Comparison of ENCODE assay signal across 1 cellular context in genomic region chr15:41233367-41233771, GRCh38.
TF ChIP-seq lines count a peak whose summit lies in the region.

No MANE protein-coding gene starts in this region.

TF ChIP-seq in K562, 482 proteins besides CTCF, POLR2A, EP300 and RAD21 (continued from another document and continues in another):
- no peak for TF ChIP-seq ETS1 (conservative IDR thresholded peaks at IDR 0.05; ENCODE audit: control insufficient read depth, low read depth, low read length)
- peak; percentile 61; the same call in 1 of the 2 replicates for TF ChIP-seq KLF1 (tag; IDR thresholded peaks at IDR 0.05)
- no peak for TF ChIP-seq USF2 (CRISPR knock-in tag; IDR thresholded peaks at IDR 0.05)
- no peak for TF ChIP-seq FOXJ2 (tag; IDR thresholded peaks at IDR 0.05)
- no peak for TF ChIP-seq HNRNPUL1 (IDR thresholded peaks at IDR 0.05; ENCODE audit: low read length)
- TF ChIP-seq MAZ (CRISPR knock-in tag; conservative IDR thresholded peaks at IDR 0.05 in 1 of 2, IDR thresholded peaks at IDR 0.05 in 1 of 2), result peak; percentile 34 to 78; a peak in 2 of 4 replicates
- TF ChIP-seq TEAD2 (tag; IDR thresholded peaks at IDR 0.05), result no peak
- 0 out of 2 replicates have a peak, but pooled peaks have one; percentile 22 for TF ChIP-seq AFF4 (CRISPR knock-in tag; IDR thresholded peaks at IDR 0.05)
- TF ChIP-seq MAFF (IDR thresholded peaks at IDR 0.05; ENCODE audit: low read length), result no peak
- no peak for TF ChIP-seq KDM5B (IDR thresholded peaks at IDR 0.05; ENCODE audit: insufficient replicate concordance, low read depth, low read length)
- peak; percentile 76 for TF ChIP-seq ZNF24 (IDR thresholded peaks at IDR 0.05)
- TF ChIP-seq TAL1 (IDR thresholded peaks at IDR 0.05), result peak; percentile 93
- TF ChIP-seq ZNF639 (CRISPR knock-in tag; conservative IDR thresholded peaks at IDR 0.05 in 1 of 2, IDR thresholded peaks at IDR 0.05 in 1 of 2), result peak in 1 of 2 experiments; percentile 58; a peak in 1 of 4 replicates
- peak; percentile 84 for TF ChIP-seq NCOR1 (IDR thresholded peaks at IDR 0.05)
- TF ChIP-seq LARP7 (IDR thresholded peaks at IDR 0.05), result no peak
- no peak for TF ChIP-seq TGIF2 (CRISPR knock-in tag; IDR thresholded peaks at IDR 0.05)
- TF ChIP-seq ZNF311 (CRISPR knock-in tag; IDR thresholded peaks at IDR 0.05), result no peak
- TF ChIP-seq CREB3 (tag; conservative IDR thresholded peaks at IDR 0.05; ENCODE audit: low read depth), result no peak
- no peak for TF ChIP-seq ILK (tag; IDR thresholded peaks at IDR 0.05; ENCODE audit: borderline replicate concordance, low read depth)
- TF ChIP-seq CBX8 (IDR thresholded peaks at IDR 0.05; ENCODE audit: borderline replicate concordance, extremely low read depth, low read depth, low read length, poor library complexity, severe bottlenecking), result no peak
- no peak for TF ChIP-seq SAFB (IDR thresholded peaks at IDR 0.05; ENCODE audit: borderline replicate concordance, low read depth, low read length)
- no peak for TF ChIP-seq TRIM25 (IDR thresholded peaks at IDR 0.05; ENCODE audit: borderline replicate concordance)
- peak; percentile 86 for TF ChIP-seq JUND (IDR thresholded peaks at IDR 0.05; ENCODE audit: borderline replicate concordance, low read depth, low read length)
- TF ChIP-seq JUND (tag; IDR thresholded peaks at IDR 0.05; ENCODE audit: borderline replicate concordance, low read depth, low read length), result peak; percentile 88; the same call in 2 of the 3 replicates
- no peak for TF ChIP-seq ZNF395 (CRISPR knock-in tag; IDR thresholded peaks at IDR 0.05)
- no peak for TF ChIP-seq TFAM (CRISPR knock-in tag; conservative IDR thresholded peaks at IDR 0.05)
- TF ChIP-seq SMAD2 (IDR thresholded peaks at IDR 0.05; ENCODE audit: low read depth, low read length), result no peak
- no peak for TF ChIP-seq CREB3L1 (IDR thresholded peaks at IDR 0.05; ENCODE audit: borderline replicate concordance, low read depth)
- peak; percentile 69; the same call in 1 of the 2 replicates for TF ChIP-seq LEF1 (IDR thresholded peaks at IDR 0.05)
- no peak for TF ChIP-seq THAP12 (CRISPR knock-in tag; IDR thresholded peaks at IDR 0.05)
- TF ChIP-seq NFATC3 (IDR thresholded peaks at IDR 0.05), result no peak
- TF ChIP-seq TCF3 (CRISPR knock-in tag; IDR thresholded peaks at IDR 0.05), result peak; percentile 90
- TF ChIP-seq RBFOX2 (IDR thresholded peaks at IDR 0.05; ENCODE audit: low read depth, low read length), result no peak
- TF ChIP-seq STAG1 (CRISPR knock-in tag; IDR thresholded peaks at IDR 0.05; ENCODE audit: borderline replicate concordance), result no peak
- peak in 1 of 2 experiments; percentile 80; a peak in 2 of 4 replicates for TF ChIP-seq HDAC1 (IDR thresholded peaks at IDR 0.05)
- TF ChIP-seq ESRRB (CRISPR knock-in tag; IDR thresholded peaks at IDR 0.05; ENCODE audit: borderline replicate concordance), result no peak
- TF ChIP-seq U2AF2 (optimal IDR thresholded peaks at IDR 0.05; ENCODE audit: low read depth, low read length), result no peak
- no peak for TF ChIP-seq HMGXB4 (CRISPR knock-in tag; IDR thresholded peaks at IDR 0.05)
- TF ChIP-seq POLR2AphosphoS2 (IDR thresholded peaks at IDR 0.05; ENCODE audit: low read length), result no peak
- TF ChIP-seq TRIM24 (IDR thresholded peaks at IDR 0.05), result peak; percentile 35 to 75; a peak in 3 of 4 replicates
- TF ChIP-seq ETV5 (CRISPR knock-in tag; IDR thresholded peaks at IDR 0.05; ENCODE audit: low read depth), result no peak
- no peak for TF ChIP-seq GMEB1 (CRISPR knock-in tag; IDR thresholded peaks at IDR 0.05)
- TF ChIP-seq PTRF (tag; IDR thresholded peaks at IDR 0.05), result no peak
- TF ChIP-seq ETV1 (tag; conservative IDR thresholded peaks at IDR 0.05; ENCODE audit: low read depth), result no peak
- TF ChIP-seq ZNF644 (tag; IDR thresholded peaks at IDR 0.05; ENCODE audit: low read depth), result 0 out of 2 replicates have a peak, but pooled peaks have one; percentile 50
